ENCODE assay signal across 10 cellular contexts in the genomic region with DNA sequence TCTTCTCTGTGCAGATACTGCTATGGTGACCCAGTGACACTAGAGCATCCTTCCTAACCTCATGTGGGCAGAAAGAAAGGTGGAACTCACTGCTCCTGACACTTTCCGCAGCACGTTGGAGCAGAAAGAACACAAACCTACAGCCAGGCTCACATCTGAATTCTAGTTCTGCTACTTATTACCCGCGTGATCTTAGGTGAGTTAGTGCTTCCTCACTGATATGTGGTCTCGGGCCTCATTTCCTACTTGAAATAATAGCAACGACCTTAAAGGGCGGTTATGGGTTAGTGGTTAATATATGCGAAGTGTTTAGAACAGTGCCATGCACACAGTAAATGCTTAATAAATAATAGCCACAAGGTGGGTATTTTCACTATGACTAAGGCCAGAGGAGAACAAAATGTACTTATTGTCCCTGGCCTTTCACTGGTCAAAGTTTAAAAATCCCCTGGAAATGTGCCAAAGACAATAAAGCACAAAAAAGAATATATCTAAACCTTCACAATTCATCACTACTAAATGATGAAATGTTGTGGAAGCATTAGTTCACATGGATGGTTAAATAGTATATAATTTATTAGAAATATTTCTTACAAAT.
DNase-seq lines count a peak whose midpoint lies in the region; ATAC-seq and TF ChIP-seq lines count a peak whose summit lies in the region.
"Had no signal": no experiment of that assay in that cellular context is flagged by ENCODE, and none has a peak within 500 bp of the region (broad histone marks: within the 10 kb centered on the region; RNA-seq: fewer than 3 reads in every experiment).

No MANE protein-coding gene starts in this region.

- ATAC-seq in GM19397 (IDR thresholded peaks at IDR 0.05; ENCODE audit: unreplicated experiment) = peak; percentile 85
- peak; percentile 79 for ATAC-seq in HG03064 (IDR thresholded peaks at IDR 0.05; ENCODE audit: low read depth, unreplicated experiment)
- ATAC-seq in thoracic aorta (ENCODE audit: insufficient number of reproducible peaks, low FRiP score, low read depth) = no peak
- no peak for ATAC-seq in HG03280 (IDR thresholded peaks at IDR 0.05; ENCODE audit: unreplicated experiment)
- ATAC-seq in GM21526 (IDR thresholded peaks at IDR 0.05; ENCODE audit: low FRiP score, unreplicated experiment) = no peak

- peak; percentile 43 to 80 for DNase-seq in cardiac fibroblast (ENCODE audit: low read depth in 2 of 2)
- no peak for DNase-seq in thoracic aorta (ENCODE audit: low spot score)
- no peak for DNase-seq in HCEC 1CT
- DNase-seq: DMS53, hippocampal formation, T-helper 2 cell had no signal

- H3K27ac ChIP-seq in thoracic aorta = peak overlapping the region; percentile 31 to 37

- no peaks in the 10 kb centered on the region for H3K27me3 ChIP-seq in thoracic aorta (replicated peaks; ENCODE audit: insufficient read depth)

- peaks cover 5% of the 10 kb centered on the region for H3K36me3 ChIP-seq in thoracic aorta

- H3K4me3 ChIP-seq in cardiac fibroblast (replicated peaks in 1 of 2; ENCODE audit: low read depth in 2 of 2, low read length in 2 of 2) = no peak overlapping the region
- H3K4me3 ChIP-seq in thoracic aorta = no peak overlapping the region

- H3K9me3 ChIP-seq in thoracic aorta = no peaks in the 10 kb centered on the region

- peaks cover 28 to 40% of the 10 kb centered on the region in 2 donors for H3K4me1 ChIP-seq in thoracic aorta (ENCODE audit: control insufficient read depth in 1 of 2, low read depth in 2 of 2)

- no peak for TF ChIP-seq CTCF in cardiac fibroblast (IDR thresholded peaks at IDR 0.05; ENCODE audit: low read depth, low read length)
- TF ChIP-seq CTCF in thoracic aorta (IDR thresholded peaks at IDR 0.05) = no peak

Comparison
In these comparisons a context has a peak if more than half of its experiments do, and no peak if none do; other contexts are left out.
1. ATAC-seq: peak in GM19397 (single experiment) and HG03064 (single experiment); none in thoracic aorta (single experiment), HG03280 (single experiment) and GM21526 (single experiment).
2. DNase-seq: peak in cardiac fibroblast (2 of 2); none in thoracic aorta (single experiment) and HCEC 1CT (single experiment).